Comparison of ENCODE assay signal across 10 cellular contexts in genomic region chr22:45072322-45072903, GRCh38.
DNase-seq lines count a peak whose midpoint lies in the region; ATAC-seq, FAIRE-seq and TF ChIP-seq lines count a peak whose summit lies in the region.
"Had no signal": no experiment of that assay in that cellular context is flagged by ENCODE, and none has a peak within 500 bp of the region (broad histone marks: within the 10 kb centered on the region; RNA-seq: fewer than 3 reads in every experiment).

No MANE protein-coding gene starts in this region.

- H3K9me3 Mint-ChIP-seq in activated T-helper 2 cell treated with anti-CD3 and anti-CD28 coated beads, Interferon-gamma antibody, Interleukin-2, Interleukin-4, amounts not matched to agents 10 μg/mL and 5 μg/mL and 100 μg/mL, durations not matched to agents 14 hours and 24 hours and 36 hours, result peaks cover 5% of the 10 kb centered on the region

- H3K4me3 ChIP-seq in kidney (ENCODE audit: low read length in 2 of 2), result no peak overlapping the region
- H3K4me3 ChIP-seq: skin epidermis had no signal

- intact Hi-C loops in kidney (cut with DNase I), result no loop called here
- intact Hi-C loops in activated T-helper 2 cell treated with anti-CD3 and anti-CD28 coated beads, Interferon-gamma antibody, Interleukin-2, Interleukin-4, amounts not matched to agents 10 μg/mL and 5 μg/mL and 100 μg/mL, durations not matched to agents 14 hours and 24 hours and 36 hours (cut with micrococcal nuclease), result no loop called here

- H3K27me3 Mint-ChIP-seq in activated T-helper 2 cell treated with anti-CD3 and anti-CD28 coated beads, Interferon-gamma antibody, Interleukin-2, Interleukin-4, amounts not matched to agents 10 μg/mL and 5 μg/mL and 100 μg/mL, durations not matched to agents 14 hours and 24 hours and 36 hours (ENCODE audit: low read depth), result peaks cover 24% of the 10 kb centered on the region

- no peak overlapping the region for H3K27ac ChIP-seq in kidney (ENCODE audit: low read depth in 2 of 2, low read length in 2 of 2)
- H3K27ac ChIP-seq: skin epidermis had no signal

- no peak overlapping the region for H3K9ac ChIP-seq in kidney (ENCODE audit: low read length in 2 of 2)

- no peaks in the 10 kb centered on the region for H3K36me3 ChIP-seq in kidney (ENCODE audit: control insufficient read depth in 1 of 2, insufficient read depth in 2 of 2, low read length in 2 of 2)

- H3K27ac Mint-ChIP-seq in activated T-helper 2 cell treated with anti-CD3 and anti-CD28 coated beads, Interferon-gamma antibody, Interleukin-2, Interleukin-4, amounts not matched to agents 10 μg/mL and 5 μg/mL and 100 μg/mL, durations not matched to agents 14 hours and 24 hours and 36 hours, result no peak overlapping the region

- no peaks in the 10 kb centered on the region for H3K4me1 ChIP-seq in kidney (ENCODE audit: control insufficient read depth in 1 of 2, insufficient read depth in 1 of 2, low read depth in 1 of 2, low read length in 2 of 2)

- H3K4me1 Mint-ChIP-seq in activated T-helper 2 cell treated with anti-CD3 and anti-CD28 coated beads, Interferon-gamma antibody, Interleukin-2, Interleukin-4, amounts not matched to agents 10 μg/mL and 5 μg/mL and 100 μg/mL, durations not matched to agents 14 hours and 24 hours and 36 hours (ENCODE audit: low read depth), result peaks cover 13% of the 10 kb centered on the region

- H3K9me3 ChIP-seq in kidney (ENCODE audit: control insufficient read depth in 1 of 2, low read length in 2 of 2), result no peaks in the 10 kb centered on the region

- DNase-seq in COLO829 (ENCODE audit: low spot score) (peak; percentile 72), HPDE6-E6E7 (ENCODE audit: extremely low spot score) (peak; percentile 87), astrocyte of the hippocampus (ENCODE audit: low read depth, low spot score) (peak; percentile 85), kidney (peak; percentile 59), T-helper 2 cell (no peak), GM20000 (ENCODE audit: low spot score) (no peak)
- DNase-seq in activated T-helper 2 cell treated with anti-CD3 and anti-CD28 coated beads, Interferon-gamma antibody, Interleukin-2, Interleukin-4, amounts not matched to agents 10 μg/mL and 5 μg/mL and 100 μg/mL, durations not matched to agents 14 hours and 24 hours and 36 hours (ENCODE audit: low spot score), result no peak
- DNase-seq: activated naive CD4-positive, alpha-beta T cell treated with anti-CD3 and anti-CD28 coated beads, Interleukin-2, amount 50 U/mL, for 16 hours had no signal

- TF ChIP-seq CTCF in kidney (IDR thresholded peaks at IDR 0.05; ENCODE audit: borderline replicate concordance, extremely low read depth, insufficient read depth) (no peak), GM20000 (IDR thresholded peaks at IDR 0.05; ENCODE audit: extremely low read depth, missing control alignments) (no peak)

- FAIRE-seq in kidney (lab: Jason Lieb, UNC), result no peak

- no peak overlapping the region for H3K4me3 Mint-ChIP-seq in activated T-helper 2 cell treated with anti-CD3 and anti-CD28 coated beads, Interferon-gamma antibody, Interleukin-2, Interleukin-4, amounts not matched to agents 10 μg/mL and 5 μg/mL and 100 μg/mL, durations not matched to agents 14 hours and 24 hours and 36 hours (ENCODE audit: low read depth)

- ATAC-seq in HG03469 (IDR thresholded peaks at IDR 0.05; ENCODE audit: unreplicated experiment), result no peak

- no peaks in the 10 kb centered on the region for H3K36me3 Mint-ChIP-seq in activated T-helper 2 cell treated with anti-CD3 and anti-CD28 coated beads, Interferon-gamma antibody, Interleukin-2, Interleukin-4, amounts not matched to agents 10 μg/mL and 5 μg/mL and 100 μg/mL, durations not matched to agents 14 hours and 24 hours and 36 hours (ENCODE audit: low read depth)

Comparison
In these comparisons a context has a peak if more than half of its experiments do, and no peak if none do; other contexts are left out.
1. DNase-seq: peak in COLO829 (single experiment), HPDE6-E6E7 (single experiment), astrocyte of the hippocampus (single experiment) and kidney (single experiment); none in activated T-helper 2 cell treated with anti-CD3 and anti-CD28 coated beads, Interferon-gamma antibody, Interleukin-2, Interleukin-4, amounts not matched to agents 10 μg/mL and 5 μg/mL and 100 μg/mL, durations not matched to agents 14 hours and 24 hours and 36 hours (single experiment), T-helper 2 cell (0 of 5) and GM20000 (single experiment).